ENCODE assay signal across 1 cellular context in the genomic region with DNA sequence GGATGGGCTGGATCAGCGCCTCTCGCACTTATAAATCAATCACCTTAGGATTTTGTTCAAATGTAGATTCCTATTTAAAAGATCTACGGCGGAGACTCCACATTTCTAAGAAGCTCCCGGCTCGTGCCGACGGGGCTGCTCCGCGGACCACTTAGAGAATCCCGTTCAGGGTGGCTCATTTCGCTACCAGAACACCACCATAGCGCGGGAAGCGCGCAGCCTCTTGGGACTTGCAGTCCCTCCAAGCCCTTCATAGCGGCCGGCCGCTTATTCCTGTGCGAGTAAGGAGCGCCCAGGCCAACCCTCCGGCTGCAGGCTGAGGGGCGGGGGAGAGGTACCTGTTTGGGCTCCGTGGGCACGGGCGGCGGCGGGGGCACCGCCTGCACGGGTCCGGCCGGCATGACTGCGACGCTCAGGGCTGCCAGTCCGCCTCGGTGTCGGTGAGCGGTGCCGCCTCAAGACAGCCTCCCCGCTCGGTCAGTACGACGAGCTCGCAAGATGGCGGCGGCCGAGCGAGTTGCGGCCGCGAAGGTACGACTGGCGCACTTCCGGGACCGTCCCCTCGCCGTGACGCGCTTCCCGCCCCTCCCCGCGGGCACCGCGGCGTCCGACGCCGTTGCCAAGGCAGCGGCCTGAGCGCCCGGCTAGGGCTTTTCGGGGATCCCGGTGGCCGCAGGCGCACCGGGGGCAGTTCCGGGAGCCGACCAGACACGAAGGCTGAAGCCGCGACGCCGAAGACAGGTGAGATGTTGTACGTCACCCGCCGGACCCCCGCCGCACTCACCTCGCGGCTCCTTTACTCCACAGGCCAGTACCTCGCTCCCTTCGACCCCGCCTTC.
TF ChIP-seq lines count a peak whose summit lies in the region.

Gene CCDC157 (plus strand): TSS at position 616 of the 839 bp plus-strand sequence. CDS start 8,994 bp downstream, outside the sequence.
Gene SF3A1 (minus strand): TSS at position 503 of the 839 bp plus-strand sequence. CDS start 102 bp downstream, at position 401.

TF ChIP-seq in HepG2, 621 proteins besides CTCF, POLR2A, EP300 and RAD21 (continued from another document and continues in another):
- TF ChIP-seq TEAD3 (CRISPR knock-in tag; optimal IDR thresholded peaks at IDR 0.05; ENCODE audit: borderline replicate concordance) (peak; percentile 67), ZNF609 (CRISPR knock-in tag; IDR thresholded peaks at IDR 0.05; ENCODE audit: borderline replicate concordance) (peak; percentile 10; the same call in 1 of the 2 replicates), CC2D1A (CRISPR knock-in tag; IDR thresholded peaks at IDR 0.05) (no peak), DBP (CRISPR knock-in tag; IDR thresholded peaks at IDR 0.05; ENCODE audit: not compliant biosample characterization) (no peak), ZNF577 (CRISPR knock-in tag; IDR thresholded peaks at IDR 0.05; ENCODE audit: borderline replicate concordance, low read depth) (no peak), ZNF589 (CRISPR knock-in tag; conservative IDR thresholded peaks at IDR 0.05) (no peak), ZNF367 (CRISPR knock-in tag; IDR thresholded peaks at IDR 0.05; ENCODE audit: borderline replicate concordance) (peak; percentile 5; the same call in 1 of the 2 replicates), NKX3-1 (CRISPR knock-in tag; IDR thresholded peaks at IDR 0.05) (peak; percentile 89; the same call in 1 of the 2 replicates), ZNF777 (CRISPR knock-in tag; IDR thresholded peaks at IDR 0.05) (peak; percentile 69), ZMYM2 (CRISPR knock-in tag; IDR thresholded peaks at IDR 0.05) (no peak), NCOA1 (CRISPR knock-in tag; IDR thresholded peaks at IDR 0.05) (no peak; the same call in 1 of the 2 replicates), ZFAT (CRISPR knock-in tag; conservative IDR thresholded peaks at IDR 0.05) (peak; percentile 78), PCBP2 (optimal IDR thresholded peaks at IDR 0.05; ENCODE audit: low read depth, low read length, poor library complexity, severe bottlenecking) (no peak), ZBTB34 (CRISPR knock-in tag; IDR thresholded peaks at IDR 0.05) (no peak), PHF5A (CRISPR knock-in tag; IDR thresholded peaks at IDR 0.05; ENCODE audit: low read depth, unreplicated experiment) (no peak), GATAD1 (CRISPR knock-in tag; IDR thresholded peaks at IDR 0.05) (peak; percentile 91), THYN1 (CRISPR knock-in tag; IDR thresholded peaks at IDR 0.05; ENCODE audit: borderline replicate concordance, low read depth) (no peak), ZNF691 (CRISPR knock-in tag; IDR thresholded peaks at IDR 0.05; ENCODE audit: borderline replicate concordance, low read depth) (peak; percentile 66), CCAR2 (optimal IDR thresholded peaks at IDR 0.05; ENCODE audit: low read depth, low read length) (no peak), STAT6 (CRISPR knock-in tag; IDR thresholded peaks at IDR 0.05; ENCODE audit: borderline replicate concordance) (no peak; the same call in 1 of the 2 replicates), ZMAT3 (CRISPR knock-in tag; conservative IDR thresholded peaks at IDR 0.05) (peak; percentile 75; the same call in 1 of the 2 replicates), MEIS2 (CRISPR knock-in tag; IDR thresholded peaks at IDR 0.05) (peak; percentile 49; the same call in 1 of the 2 replicates)
- TF ChIP-seq, protein P1, sequence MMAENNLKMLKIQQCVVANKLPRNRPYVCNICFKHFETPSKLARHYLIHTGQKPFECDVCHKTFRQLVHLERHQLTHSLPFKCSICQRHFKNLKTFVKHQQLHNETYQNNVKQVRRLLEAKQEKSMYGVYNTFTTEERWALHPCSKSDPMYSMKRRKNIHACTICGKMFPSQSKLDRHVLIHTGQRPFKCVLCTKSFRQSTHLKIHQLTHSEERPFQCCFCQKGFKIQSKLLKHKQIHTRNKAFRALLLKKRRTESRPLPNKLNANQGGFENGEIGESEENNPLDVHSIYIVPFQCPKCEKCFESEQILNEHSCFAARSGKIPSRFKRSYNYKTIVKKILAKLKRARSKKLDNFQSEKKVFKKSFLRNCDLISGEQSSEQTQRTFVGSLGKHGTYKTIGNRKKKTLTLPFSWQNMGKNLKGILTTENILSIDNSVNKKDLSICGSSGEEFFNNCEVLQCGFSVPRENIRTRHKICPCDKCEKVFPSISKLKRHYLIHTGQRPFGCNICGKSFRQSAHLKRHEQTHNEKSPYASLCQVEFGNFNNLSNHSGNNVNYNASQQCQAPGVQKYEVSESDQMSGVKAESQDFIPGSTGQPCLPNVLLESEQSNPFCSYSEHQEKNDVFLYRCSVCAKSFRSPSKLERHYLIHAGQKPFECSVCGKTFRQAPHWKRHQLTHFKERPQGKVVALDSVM (CRISPR knock-in tag; IDR thresholded peaks at IDR 0.05) = no peak
- TF ChIP-seq, protein P2, sequence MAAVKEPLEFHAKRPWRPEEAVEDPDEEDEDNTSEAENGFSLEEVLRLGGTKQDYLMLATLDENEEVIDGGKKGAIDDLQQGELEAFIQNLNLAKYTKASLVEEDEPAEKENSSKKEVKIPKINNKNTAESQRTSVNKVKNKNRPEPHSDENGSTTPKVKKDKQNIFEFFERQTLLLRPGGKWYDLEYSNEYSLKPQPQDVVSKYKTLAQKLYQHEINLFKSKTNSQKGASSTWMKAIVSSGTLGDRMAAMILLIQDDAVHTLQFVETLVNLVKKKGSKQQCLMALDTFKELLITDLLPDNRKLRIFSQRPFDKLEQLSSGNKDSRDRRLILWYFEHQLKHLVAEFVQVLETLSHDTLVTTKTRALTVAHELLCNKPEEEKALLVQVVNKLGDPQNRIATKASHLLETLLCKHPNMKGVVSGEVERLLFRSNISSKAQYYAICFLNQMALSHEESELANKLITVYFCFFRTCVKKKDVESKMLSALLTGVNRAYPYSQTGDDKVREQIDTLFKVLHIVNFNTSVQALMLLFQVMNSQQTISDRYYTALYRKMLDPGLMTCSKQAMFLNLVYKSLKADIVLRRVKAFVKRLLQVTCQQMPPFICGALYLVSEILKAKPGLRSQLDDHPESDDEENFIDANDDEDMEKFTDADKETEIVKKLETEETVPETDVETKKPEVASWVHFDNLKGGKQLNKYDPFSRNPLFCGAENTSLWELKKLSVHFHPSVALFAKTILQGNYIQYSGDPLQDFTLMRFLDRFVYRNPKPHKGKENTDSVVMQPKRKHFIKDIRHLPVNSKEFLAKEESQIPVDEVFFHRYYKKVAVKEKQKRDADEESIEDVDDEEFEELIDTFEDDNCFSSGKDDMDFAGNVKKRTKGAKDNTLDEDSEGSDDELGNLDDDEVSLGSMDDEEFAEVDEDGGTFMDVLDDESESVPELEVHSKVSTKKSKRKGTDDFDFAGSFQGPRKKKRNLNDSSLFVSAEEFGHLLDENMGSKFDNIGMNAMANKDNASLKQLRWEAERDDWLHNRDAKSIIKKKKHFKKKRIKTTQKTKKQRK (IDR thresholded peaks at IDR 0.05; ENCODE audit: low read length) = no peak
- TF ChIP-seq, protein P3, sequence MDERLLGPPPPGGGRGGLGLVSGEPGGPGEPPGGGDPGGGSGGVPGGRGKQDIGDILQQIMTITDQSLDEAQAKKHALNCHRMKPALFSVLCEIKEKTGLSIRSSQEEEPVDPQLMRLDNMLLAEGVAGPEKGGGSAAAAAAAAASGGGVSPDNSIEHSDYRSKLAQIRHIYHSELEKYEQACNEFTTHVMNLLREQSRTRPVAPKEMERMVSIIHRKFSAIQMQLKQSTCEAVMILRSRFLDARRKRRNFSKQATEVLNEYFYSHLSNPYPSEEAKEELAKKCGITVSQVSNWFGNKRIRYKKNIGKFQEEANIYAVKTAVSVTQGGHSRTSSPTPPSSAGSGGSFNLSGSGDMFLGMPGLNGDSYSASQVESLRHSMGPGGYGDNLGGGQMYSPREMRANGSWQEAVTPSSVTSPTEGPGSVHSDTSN (CRISPR knock-in tag; IDR thresholded peaks at IDR 0.05) = no peak
